ENCODE assay signal across 7 cellular contexts in genomic region chr2:98859323-98859722, GRCh38.
"Had no signal": no experiment of that assay in that cellular context is flagged by ENCODE, and none has a peak within 500 bp of the region (broad histone marks: within the 10 kb centered on the region; RNA-seq: fewer than 3 reads in every experiment).

No MANE protein-coding gene starts in this region.

- ATAC-seq: GM23338, HepG2 had no signal

- H3K4me3 ChIP-seq: GM23338 had no signal

- H3K4me3 Mint-ChIP-seq: GM23338, H9, HFFc6, IgD-negative memory B cell had no signal

- H3K27ac Mint-ChIP-seq: GM23338, H9, HFFc6, IgD-negative memory B cell had no signal

- DNase-seq: H9, HCEC 1CT, HFFc6, KG1 had no signal

- H3K4me1 Mint-ChIP-seq: GM23338, H9, IgD-negative memory B cell had no signal
